8 cellular contexts compared by ENCODE assay signal in genomic region chr13:40662866-40663265, GRCh38. TPM values are rescaled to one million over a fixed set of nuclear protein-coding genes. Genes with fewer than 3 reads are reported as not detected.
DNase-seq lines count a peak whose midpoint lies in the region; ATAC-seq and FAIRE-seq lines count a peak whose summit lies in the region.

No MANE protein-coding gene starts in this region.

- DNase-seq in activated CD8-positive, alpha-beta memory T cell treated with anti-CD3 and anti-CD28 coated beads, Interleukin-2, amount 10 ng/mL, durations not matched to agents 7 days and 5 days = peak; percentile 53
- no peak for DNase-seq in activated CD8-positive, alpha-beta memory T cell treated with anti-CD3 and anti-CD28 coated beads, Interleukin-2, amount 50 U/mL, for 48 hours
- no peak for DNase-seq in activated naive CD8-positive, alpha-beta T cell treated with anti-CD3 and anti-CD28 coated beads, Interleukin-2, amount 50 U/mL, for 24 hours
- no peak for DNase-seq in naive thymus-derived CD8-positive, alpha-beta T cell
- DNase-seq in G401 (ENCODE audit: low spot score) (no peak), substantia nigra (lab: John Stamatoyannopoulos, UW) (no peak), frontal cortex (ENCODE audit: low spot score in 2 of 2) (no peak)

- CTCF ChIA-PET in activated CD8-positive, alpha-beta memory T cell treated with anti-CD3 and anti-CD28 coated beads, Interleukin-2, amount 10 ng/mL, durations not matched to agents 7 days and 5 days (lab: Charles Lee) = interaction anchor here (1.3 to 1.7 kb wide), 3 partner anchors 50 to 177 kb away, joined by 3 read pairs; no protein-coding TSS in a partner anchor

- in situ Hi-C loops in G401 (cut with HindIII; ENCODE audit: low sequenced_read_pairs) = no loop called here

- POLR2A ChIA-PET in naive thymus-derived CD8-positive, alpha-beta T cell (lab: Charles Lee) = interaction anchor here (0.6 to 3.9 kb wide), 5 partner anchors 9 to 476 kb away, joined by 3 to 40 read pairs (median 4); no protein-coding TSS in a partner anchor

- no peak overlapping the region for H3K27ac ChIP-seq in substantia nigra (ENCODE audit: low read depth, low read length, poor library complexity, severe bottlenecking)

- H3K27me3 Mint-ChIP-seq in activated CD8-positive, alpha-beta memory T cell treated with anti-CD3 and anti-CD28 coated beads, Interleukin-2, amount 10 ng/mL, durations not matched to agents 7 days and 5 days = no peaks in the 10 kb centered on the region
- no peaks in the 10 kb centered on the region for H3K27me3 Mint-ChIP-seq in activated naive CD8-positive, alpha-beta T cell treated with anti-CD3 and anti-CD28 coated beads, Interleukin-2, amount 50 U/mL, for 24 hours
- H3K27me3 Mint-ChIP-seq in naive thymus-derived CD8-positive, alpha-beta T cell = no peaks in the 10 kb centered on the region

- H3K9me3 Mint-ChIP-seq in activated CD8-positive, alpha-beta memory T cell treated with anti-CD3 and anti-CD28 coated beads, Interleukin-2, amount 10 ng/mL, durations not matched to agents 7 days and 5 days (ENCODE audit: low read depth) = peaks cover 3% of the 10 kb centered on the region
- H3K9me3 Mint-ChIP-seq in activated naive CD8-positive, alpha-beta T cell treated with anti-CD3 and anti-CD28 coated beads, Interleukin-2, amount 50 U/mL, for 24 hours = no peaks in the 10 kb centered on the region
- no peaks in the 10 kb centered on the region for H3K9me3 Mint-ChIP-seq in naive thymus-derived CD8-positive, alpha-beta T cell

- H3K36me3 Mint-ChIP-seq in activated CD8-positive, alpha-beta memory T cell treated with anti-CD3 and anti-CD28 coated beads, Interleukin-2, amount 10 ng/mL, durations not matched to agents 7 days and 5 days = peaks cover 18% of the 10 kb centered on the region
- H3K36me3 Mint-ChIP-seq in activated naive CD8-positive, alpha-beta T cell treated with anti-CD3 and anti-CD28 coated beads, Interleukin-2, amount 50 U/mL, for 24 hours (ENCODE audit: low read depth) = peaks cover 26% of the 10 kb centered on the region
- peaks cover 0 to 16% (median 10%) of the 10 kb centered on the region in 3 donors for H3K36me3 Mint-ChIP-seq in naive thymus-derived CD8-positive, alpha-beta T cell

- peak overlapping the region; percentile 98 for H3K27ac Mint-ChIP-seq in activated CD8-positive, alpha-beta memory T cell treated with anti-CD3 and anti-CD28 coated beads, Interleukin-2, amount 10 ng/mL, durations not matched to agents 7 days and 5 days
- peak overlapping the region; percentile 99 for H3K27ac Mint-ChIP-seq in activated naive CD8-positive, alpha-beta T cell treated with anti-CD3 and anti-CD28 coated beads, Interleukin-2, amount 50 U/mL, for 24 hours
- H3K27ac Mint-ChIP-seq in naive thymus-derived CD8-positive, alpha-beta T cell = peak overlapping the region in 9 of 10 donors; percentile 53 to 94 (median 83)

- peaks cover 48% of the 10 kb centered on the region for H3K4me1 Mint-ChIP-seq in activated CD8-positive, alpha-beta memory T cell treated with anti-CD3 and anti-CD28 coated beads, Interleukin-2, amount 10 ng/mL, durations not matched to agents 7 days and 5 days
- peaks cover 62% of the 10 kb centered on the region for H3K4me1 Mint-ChIP-seq in activated naive CD8-positive, alpha-beta T cell treated with anti-CD3 and anti-CD28 coated beads, Interleukin-2, amount 50 U/mL, for 24 hours
- peaks cover 35 to 63% (median 58%) of the 10 kb centered on the region in 4 donors for H3K4me1 Mint-ChIP-seq in naive thymus-derived CD8-positive, alpha-beta T cell

- no peak for ATAC-seq in activated CD8-positive, alpha-beta memory T cell treated with anti-CD3 and anti-CD28 coated beads, Interleukin-2, amount 10 ng/mL, durations not matched to agents 7 days and 5 days
- ATAC-seq in HG03108 (IDR thresholded peaks at IDR 0.05; ENCODE audit: unreplicated experiment) = peak; percentile 30
- ATAC-seq in activated naive CD8-positive, alpha-beta T cell treated with anti-CD3 and anti-CD28 coated beads, Interleukin-2, amount 50 U/mL, for 24 hours = peak; percentile 34
- ATAC-seq in naive thymus-derived CD8-positive, alpha-beta T cell = no peak

- H3K4me3 Mint-ChIP-seq in activated CD8-positive, alpha-beta memory T cell treated with anti-CD3 and anti-CD28 coated beads, Interleukin-2, amount 10 ng/mL, durations not matched to agents 7 days and 5 days = peak overlapping the region; percentile 91
- peak overlapping the region; percentile 97 for H3K4me3 Mint-ChIP-seq in activated naive CD8-positive, alpha-beta T cell treated with anti-CD3 and anti-CD28 coated beads, Interleukin-2, amount 50 U/mL, for 24 hours
- peak overlapping the region; percentile 95 to 98 (median 96) for H3K4me3 Mint-ChIP-seq in naive thymus-derived CD8-positive, alpha-beta T cell

- no peak for FAIRE-seq in frontal cortex (lab: Jason Lieb, UNC)

RNA-seq across cellular contexts. Expression of gene FOXO1, which starts 3.6 kb away (rescaled TPM):
- 10 to 100 TPM; 20.2 to 27.1 TPM for total RNA-seq in activated CD8-positive, alpha-beta memory T cell treated with anti-CD3 and anti-CD28 coated beads, Interleukin-2, amount 10 ng/mL, durations not matched to agents 7 days and 5 days
- total RNA-seq in naive thymus-derived CD8-positive, alpha-beta T cell = 100 to 1,000 TPM; 101 to 103 TPM
- 100 to 1,000 TPM in 1 of 3 donors, 10 to 100 TPM in 2; 59.1 to 137 (median 86.5) TPM for polyA plus RNA-seq in naive thymus-derived CD8-positive, alpha-beta T cell
- 0.12 and 0.17 TPM in 2 replicates for total RNA-seq in G401 (2014; rRNA removed; shearing (Covaris generic))
- total RNA-seq in frontal cortex = 9.8 TPM

Comparison
In these comparisons a context has a peak if more than half of its experiments do, and no peak if none do; other contexts are left out.
1. ATAC-seq: peak in HG03108 (single experiment) and activated naive CD8-positive, alpha-beta T cell treated with anti-CD3 and anti-CD28 coated beads, Interleukin-2, amount 50 U/mL, for 24 hours (single experiment); none in activated CD8-positive, alpha-beta memory T cell treated with anti-CD3 and anti-CD28 coated beads, Interleukin-2, amount 10 ng/mL, durations not matched to agents 7 days and 5 days (single experiment) and naive thymus-derived CD8-positive, alpha-beta T cell (0 of 2).
2. Peak in every context shown above with its lines, with median percentiles within 50 percentile points of each other: H3K27ac Mint-ChIP-seq and H3K4me3 Mint-ChIP-seq.